In genomic region chr20:11513241-11513745, GRCh38 we compare ENCODE assay signal across 2 cellular contexts.
A peak's percentile ranks its signal among the peaks of the same experiment; 100 is the strongest.
DNase-seq lines count a peak whose midpoint lies in the region; FAIRE-seq and TF ChIP-seq lines count a peak whose summit lies in the region.
"Not testable (repeated sequence)": the region's sequence is repeated elsewhere in the genome, so short reads cannot be mapped to it uniquely, and the experiment has no call there.

No MANE protein-coding gene starts in this region.

- peak; percentile 43 for DNase-seq in chondrocyte (ENCODE audit: low spot score)
- DNase-seq in kidney = peak; percentile 56

- not testable (repeated sequence) for H3K27ac ChIP-seq in kidney (ENCODE audit: low read depth in 2 of 2, low read length in 2 of 2)

- peaks cover 13% of the 10 kb centered on the region for H3K9me3 Mint-ChIP-seq in chondrocyte (ENCODE audit: low read depth)

- H3K36me3 ChIP-seq in kidney (ENCODE audit: control insufficient read depth in 1 of 2, insufficient read depth in 2 of 2, low read length in 2 of 2) = not testable (repeated sequence)

- not testable (repeated sequence) for H3K4me3 ChIP-seq in kidney (ENCODE audit: low read length in 2 of 2)

- FAIRE-seq in kidney (lab: Jason Lieb, UNC) = not testable (repeated sequence)

- intact Hi-C loops in kidney (cut with DNase I) = not testable (repeated sequence)

- H3K36me3 Mint-ChIP-seq in chondrocyte (ENCODE audit: low read depth) = not testable (repeated sequence)

- H3K4me1 ChIP-seq in kidney (ENCODE audit: control insufficient read depth in 1 of 2, insufficient read depth in 1 of 2, low read depth in 1 of 2, low read length in 2 of 2) = not testable (repeated sequence)

- not testable (repeated sequence) for H3K9ac ChIP-seq in kidney (ENCODE audit: low read length in 2 of 2)

- H3K27me3 Mint-ChIP-seq in chondrocyte (ENCODE audit: low read depth) = not testable (repeated sequence)

- TF ChIP-seq CTCF in chondrocyte (IDR thresholded peaks at IDR 0.05); kidney (IDR thresholded peaks at IDR 0.05; ENCODE audit: borderline replicate concordance, extremely low read depth, insufficient read depth): not testable (repeated sequence)

- H3K4me3 Mint-ChIP-seq in chondrocyte (ENCODE audit: unreplicated experiment) = not testable (repeated sequence)

- H3K9me3 ChIP-seq in kidney (ENCODE audit: control insufficient read depth in 1 of 2, low read length in 2 of 2) = not testable (repeated sequence)

- not testable (repeated sequence) for H3K27ac Mint-ChIP-seq in chondrocyte (ENCODE audit: unreplicated experiment)

- not testable (repeated sequence) for H3K4me1 Mint-ChIP-seq in chondrocyte (ENCODE audit: low read depth)
